26 cellular contexts compared by ENCODE assay signal in the genomic region with DNA sequence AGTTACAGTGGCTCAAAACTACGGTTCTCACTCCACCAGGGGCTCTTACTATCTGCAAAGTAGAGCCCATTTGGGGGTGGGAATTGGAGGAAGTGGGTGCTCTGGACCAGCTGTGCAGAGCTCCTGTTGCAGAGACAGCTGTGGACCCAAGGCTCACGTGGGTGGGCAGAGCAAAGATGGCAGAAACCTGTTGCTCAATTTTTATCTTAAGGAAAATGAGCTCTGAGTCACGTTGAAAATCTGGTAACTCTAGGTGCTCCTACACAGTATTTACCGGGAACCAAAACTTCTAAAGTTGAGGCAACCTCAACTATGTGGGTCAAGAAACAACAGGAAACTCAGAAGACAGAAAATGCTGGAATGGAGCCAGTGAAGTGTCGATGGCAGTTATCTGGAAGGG. TPM values are rescaled to one million over a fixed set of nuclear protein-coding genes. Genes with fewer than 3 reads are reported as not detected.
DNase-seq lines count a peak whose midpoint lies in the region; ATAC-seq and TF ChIP-seq lines count a peak whose summit lies in the region.
"Had no signal": no experiment of that assay in that cellular context is flagged by ENCODE, and none has a peak within 500 bp of the region (broad histone marks: within the 10 kb centered on the region; RNA-seq: fewer than 3 reads in every experiment).

No MANE protein-coding gene starts in this region.

- no peak for TF ChIP-seq RAD21 in IMR-90 (IDR thresholded peaks at IDR 0.05; ENCODE audit: low read length)

- H3K4ac ChIP-seq in IMR-90 (ENCODE audit: low read depth, low read length): no peak overlapping the region

- peak overlapping the region; percentile 11 for H2AFZ ChIP-seq in IMR-90 (replicated peaks; ENCODE audit: low read length, poor library complexity)

- no peak overlapping the region for H3K14ac ChIP-seq in IMR-90 (replicated peaks; ENCODE audit: low read depth, low read length)

- no peaks in the 10 kb centered on the region for H3K79me1 ChIP-seq in IMR-90 (ENCODE audit: low read depth in 1 of 2, low read length in 2 of 2)

- POLR2A ChIA-PET in IMR-90 (lab: Charles Lee; ENCODE audit: unreplicated experiment): no interaction called here

- H2BK15ac ChIP-seq in IMR-90 (ENCODE audit: low read depth, low read length): no peak overlapping the region

- dilution Hi-C loops in IMR-90 (cut with HindIII; ENCODE audit: low sequenced_read_pairs, unreplicated experiment): no loop called here

- no peak overlapping the region for H4K8ac ChIP-seq in IMR-90 (ENCODE audit: low read depth in 2 of 2, low read length in 2 of 2)

- ATAC-seq in IMR-90 (ENCODE audit: low read depth) (no peak), RWPE2 (ENCODE audit: low read depth) (peak; percentile 41; the same call in 1 of the 3 replicates), esophagus mucosa (peak; percentile 41), GM18861 (IDR thresholded peaks at IDR 0.05; ENCODE audit: unreplicated experiment) (no peak), GM18505 (IDR thresholded peaks at IDR 0.05; ENCODE audit: unreplicated experiment) (no peak)
- ATAC-seq: heart right ventricle, pancreas had no signal

- no peak overlapping the region for H3K23ac ChIP-seq in IMR-90 (ENCODE audit: low read depth, low read length)

- H3K9ac ChIP-seq in BLaER1: no peak overlapping the region
- H3K9ac ChIP-seq in IMR-90 (ENCODE audit: low read depth, low read length): no peak overlapping the region

- H3K56ac ChIP-seq in IMR-90 (ENCODE audit: extremely low read depth, insufficient read depth, low read length): no peak overlapping the region

- no peak overlapping the region for H4K5ac ChIP-seq in IMR-90 (ENCODE audit: low read depth, low read length)

- CTCF ChIA-PET in IMR-90 (lab: Yijun Ruan, JAX): no interaction called here

- H3K4me3 ChIP-seq in BLaER1 (no peak overlapping the region), IMR-90 (ENCODE audit: insufficient read depth, low read depth, low read length) (no peak overlapping the region), RWPE2 (ENCODE audit: severe bottlenecking) (no peak overlapping the region), H7 (ENCODE audit: insufficient read depth, low read depth, low read length) (no peak overlapping the region)
- H3K4me3 ChIP-seq: heart right ventricle, lung, pancreas, tibial nerve had no signal

- DNase-seq in IMR-90 (no peak), RWPE2 (ENCODE audit: low spot score) (no peak), hepatic stellate cell (ENCODE audit: low spot score) (no peak), H7 (no peak)
- DNase-seq: activated CD4-positive, alpha-beta T cell treated with anti-CD3 and anti-CD28 coated beads for 4 hours; activated CD8-positive, alpha-beta memory T cell treated with anti-CD3 and anti-CD28 coated beads for 24 hours; activated gamma-delta T cell; activated naive CD8-positive, alpha-beta T cell treated with anti-CD3 and anti-CD28 coated beads, Interleukin-2, amount 10 ng/mL, durations not matched to agents 7 days and 5 days; DMS53; foreskin fibroblast; GDM1; heart right ventricle; NCI-H1694; NCI-H510A; pancreas; retina; stimulated activated CD4-positive, alpha-beta T cell treated with anti-CD3 and anti-CD28 coated beads, Interleukin-2, amount 100 ng/mL, for 24 hours had no signal

- in situ Hi-C loops in IMR-90 (cut with MboI; ENCODE audit: low sequenced_read_pairs): no loop called here

- no peak overlapping the region for H2AK9ac ChIP-seq in IMR-90 (replicated peaks; ENCODE audit: low read depth, low read length, poor library complexity)

- H3K27ac ChIP-seq in BLaER1 (no peak overlapping the region), IMR-90 (ENCODE audit: insufficient read depth, low read length) (no peak overlapping the region), RWPE2 (ENCODE audit: poor library complexity, severe bottlenecking) (no peak overlapping the region)
- H3K27ac ChIP-seq: heart right ventricle, pancreas, tibial nerve, VCaP had no signal

- H2AK5ac ChIP-seq in IMR-90 (ENCODE audit: low read depth, low read length): no peak overlapping the region

- H3K9me1 ChIP-seq in IMR-90 (ENCODE audit: insufficient read depth, low read length): no peaks in the 10 kb centered on the region; the same call in 1 of the 2 replicates

- no peak overlapping the region for H3K18ac ChIP-seq in IMR-90 (ENCODE audit: low read depth, low read length)

- WGBS in IMR-90 (ENCODE audit: extremely low coverage in 2 of 2, insufficient read length in 1 of 2), 2 experiments: no CpG with 5 or more reads among the region's 5 CpGs

- H3K9me3 ChIP-seq in BLaER1: no peaks in the 10 kb centered on the region
- H3K9me3 ChIP-seq in IMR-90 (ENCODE audit: control insufficient read depth, insufficient read depth, low read length): no peaks in the 10 kb centered on the region; the same call in 1 of the 2 replicates
- H3K9me3 ChIP-seq in RWPE2 (ENCODE audit: severe bottlenecking): no peaks in the 10 kb centered on the region
- H3K9me3 ChIP-seq: pancreas, tibial nerve had no signal

- no peak overlapping the region for H2BK120ac ChIP-seq in IMR-90 (ENCODE audit: low read depth, low read length)

- intact Hi-C loops in IMR-90 (cut with micrococcal nuclease): no loop called here

- no peak for TF ChIP-seq CTCF in IMR-90 (conservative IDR thresholded peaks at IDR 0.05; ENCODE audit: low read depth, low read length)
- no peak for TF ChIP-seq CTCF in RWPE2 (IDR thresholded peaks at IDR 0.05; ENCODE audit: poor library complexity, severe bottlenecking)

- no peak overlapping the region for H2BK20ac ChIP-seq in IMR-90 (ENCODE audit: low read depth, low read length)

- no peak overlapping the region for H4K91ac ChIP-seq in IMR-90 (ENCODE audit: insufficient read depth, low read depth, low read length)

- H2BK5ac ChIP-seq in IMR-90 (ENCODE audit: low read depth, low read length, poor library complexity, severe bottlenecking): no peak overlapping the region

- H3K27me3 ChIP-seq in BLaER1 (no peaks in the 10 kb centered on the region), IMR-90 (ENCODE audit: control insufficient read depth, insufficient read depth, low read length) (peaks cover 43% of the 10 kb centered on the region), RWPE2 (ENCODE audit: insufficient read depth, poor library complexity, severe bottlenecking) (no peaks in the 10 kb centered on the region), H7 (ENCODE audit: control insufficient read depth, insufficient read depth, low read length) (no peaks in the 10 kb centered on the region)
- H3K27me3 ChIP-seq: pancreas, tibial nerve had no signal

- no TSS peak for BruUV-seq in IMR-90 (replicated peaks; lab: Mats Ljungman, UMichigan)

- H3K4me1 ChIP-seq in BLaER1 (no peaks in the 10 kb centered on the region), IMR-90 (ENCODE audit: control insufficient read depth, insufficient read depth, low read length) (no peaks in the 10 kb centered on the region), RWPE2 (ENCODE audit: insufficient read depth, poor library complexity, severe bottlenecking) (no peaks in the 10 kb centered on the region)
- H3K4me1 ChIP-seq: heart right ventricle, pancreas, tibial nerve had no signal

- H3K4me2 ChIP-seq in BLaER1 (peak overlapping the region; percentile 9; the same call in 1 of the 2 replicates), IMR-90 (ENCODE audit: low read depth, low read length) (no peak overlapping the region)

- TF ChIP-seq POLR2A in IMR-90 (IDR thresholded peaks at IDR 0.05; ENCODE audit: low read depth, low read length) (no peak), GM18505 (IDR thresholded peaks at IDR 0.05; ENCODE audit: borderline replicate concordance, extremely low read depth, insufficient read depth, insufficient read length) (no peak)

- H3K36me3 ChIP-seq in BLaER1 (no peaks in the 10 kb centered on the region), IMR-90 (ENCODE audit: control insufficient read depth, insufficient read depth, low read length) (no peaks in the 10 kb centered on the region), RWPE2 (ENCODE audit: low read depth) (no peaks in the 10 kb centered on the region), H7 (replicated peaks; ENCODE audit: control insufficient read depth, insufficient read depth, low read length) (no peaks in the 10 kb centered on the region)
- H3K36me3 ChIP-seq: heart right ventricle, pancreas, tibial nerve had no signal

- H4K20me1 ChIP-seq in BLaER1: no peaks in the 10 kb centered on the region
- no peaks in the 10 kb centered on the region for H4K20me1 ChIP-seq in IMR-90 (ENCODE audit: insufficient read depth, low read length)

TF ChIP-seq in IMR-90, 13 proteins besides CTCF, POLR2A, EP300 and RAD21:
- TF ChIP-seq CEBPB (IDR thresholded peaks at IDR 0.05; ENCODE audit: low read depth, low read length) (peak; percentile 18; the same call in 1 of the 2 replicates), CHD1 (IDR thresholded peaks at IDR 0.05; ENCODE audit: low read depth, low read length) (no peak)

RNA-seq across cellular contexts. Expression of a gene that starts 30.2 kb away (rescaled TPM):
- not detected in 2 replicates for total RNA-seq in IMR-90 (2012; rRNA removed)
- polyA plus RNA-seq in IMR-90 (2012; rRNA removed): not detected in 2 replicates
- polyA plus RNA-seq in IMR-90 (2012; cell fraction: cytosol; rRNA removed): not detected in 2 replicates
- not detected in 2 replicates for polyA plus RNA-seq in IMR-90 (2012; cell fraction: nucleus; rRNA removed; ENCODE audit: low replicate concordance)
- total RNA-seq in esophagus mucosa: 2.9 TPM
- total RNA-seq in H7 (2014; rRNA removed; shearing (Covaris generic)): 0.62 and 1.1 TPM in 2 replicates
- total RNA-seq: A172; activated naive CD8-positive, alpha-beta T cell treated with anti-CD3 and anti-CD28 coated beads, Interleukin-2, amount 10 ng/mL, durations not matched to agents 7 days and 5 days; endothelial cell of umbilical vein; heart right ventricle; tibial nerve had no signal
- polyA plus RNA-seq: endothelial cell of umbilical vein had no signal

Comparison
In these comparisons a context has a peak if more than half of its experiments do, and no peak if none do; other contexts are left out.
1. ATAC-seq: peak in RWPE2 (single experiment) and esophagus mucosa (single experiment); none in IMR-90 (single experiment), GM18861 (single experiment) and GM18505 (single experiment).